In the genomic region with DNA sequence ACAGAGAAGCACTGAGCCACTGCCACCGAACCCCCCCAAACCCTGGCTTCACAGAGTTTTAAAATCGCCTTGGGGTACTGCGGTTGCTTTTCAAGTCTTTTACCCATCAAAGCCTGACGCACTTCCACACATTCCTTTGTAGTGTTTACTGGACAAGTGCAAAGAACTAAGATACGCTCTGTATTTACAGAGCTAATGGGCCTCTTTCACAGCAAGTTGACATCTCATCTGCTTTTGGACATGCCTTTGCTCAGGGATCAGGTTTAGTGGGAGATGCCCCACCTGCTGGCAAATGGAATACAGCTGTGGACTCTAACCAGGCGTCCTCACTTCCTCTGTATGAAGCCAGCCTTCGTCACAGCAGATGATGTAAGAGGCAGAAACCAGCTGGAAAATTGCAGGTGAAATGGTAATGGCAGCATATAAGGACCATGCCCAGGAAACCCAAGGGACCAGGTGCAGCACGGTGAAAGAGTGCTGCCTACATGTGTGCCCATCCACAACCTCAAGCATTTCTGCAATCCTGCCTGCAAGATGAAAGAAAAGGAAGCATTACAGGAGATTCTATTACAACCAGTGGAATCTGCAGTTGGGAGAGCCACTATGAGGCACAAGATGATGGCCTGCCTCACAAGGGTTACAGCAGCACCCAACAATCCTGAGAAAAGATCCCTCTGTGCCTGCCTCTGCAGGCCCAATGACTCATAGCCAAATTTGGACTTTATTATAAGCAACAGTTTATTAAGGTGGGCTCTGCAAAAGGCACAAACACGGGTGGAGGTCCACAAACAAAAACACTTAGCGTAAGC, we compare ENCODE assay signal across 1 cellular context.
A peak's percentile ranks its signal among the peaks of the same experiment; 100 is the strongest.
TF ChIP-seq lines count a peak whose summit lies in the region.

No MANE protein-coding gene starts in this region.

TF ChIP-seq in HepG2, 621 proteins besides CTCF, POLR2A, EP300 and RAD21 (continued from another document and continues in another):
- TF ChIP-seq, protein P1, sequence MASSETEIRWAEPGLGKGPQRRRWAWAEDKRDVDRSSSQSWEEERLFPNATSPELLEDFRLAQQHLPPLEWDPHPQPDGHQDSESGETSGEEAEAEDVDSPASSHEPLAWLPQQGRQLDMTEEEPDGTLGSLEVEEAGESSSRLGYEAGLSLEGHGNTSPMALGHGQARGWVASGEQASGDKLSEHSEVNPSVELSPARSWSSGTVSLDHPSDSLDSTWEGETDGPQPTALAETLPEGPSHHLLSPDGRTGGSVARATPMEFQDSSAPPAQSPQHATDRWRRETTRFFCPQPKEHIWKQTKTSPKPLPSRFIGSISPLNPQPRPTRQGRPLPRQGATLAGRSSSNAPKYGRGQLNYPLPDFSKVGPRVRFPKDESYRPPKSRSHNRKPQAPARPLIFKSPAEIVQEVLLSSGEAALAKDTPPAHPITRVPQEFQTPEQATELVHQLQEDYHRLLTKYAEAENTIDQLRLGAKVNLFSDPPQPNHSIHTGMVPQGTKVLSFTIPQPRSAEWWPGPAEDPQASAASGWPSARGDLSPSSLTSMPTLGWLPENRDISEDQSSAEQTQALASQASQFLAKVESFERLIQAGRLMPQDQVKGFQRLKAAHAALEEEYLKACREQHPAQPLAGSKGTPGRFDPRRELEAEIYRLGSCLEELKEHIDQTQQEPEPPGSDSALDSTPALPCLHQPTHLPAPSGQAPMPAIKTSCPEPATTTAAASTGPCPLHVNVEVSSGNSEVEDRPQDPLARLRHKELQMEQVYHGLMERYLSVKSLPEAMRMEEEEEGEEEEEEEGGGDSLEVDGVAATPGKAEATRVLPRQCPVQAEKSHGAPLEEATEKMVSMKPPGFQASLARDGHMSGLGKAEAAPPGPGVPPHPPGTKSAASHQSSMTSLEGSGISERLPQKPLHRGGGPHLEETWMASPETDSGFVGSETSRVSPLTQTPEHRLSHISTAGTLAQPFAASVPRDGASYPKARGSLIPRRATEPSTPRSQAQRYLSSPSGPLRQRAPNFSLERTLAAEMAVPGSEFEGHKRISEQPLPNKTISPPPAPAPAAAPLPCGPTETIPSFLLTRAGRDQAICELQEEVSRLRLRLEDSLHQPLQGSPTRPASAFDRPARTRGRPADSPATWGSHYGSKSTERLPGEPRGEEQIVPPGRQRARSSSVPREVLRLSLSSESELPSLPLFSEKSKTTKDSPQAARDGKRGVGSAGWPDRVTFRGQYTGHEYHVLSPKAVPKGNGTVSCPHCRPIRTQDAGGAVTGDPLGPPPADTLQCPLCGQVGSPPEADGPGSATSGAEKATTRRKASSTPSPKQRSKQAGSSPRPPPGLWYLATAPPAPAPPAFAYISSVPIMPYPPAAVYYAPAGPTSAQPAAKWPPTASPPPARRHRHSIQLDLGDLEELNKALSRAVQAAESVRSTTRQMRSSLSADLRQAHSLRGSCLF (CRISPR knock-in tag; IDR thresholded peaks at IDR 0.05; ENCODE audit: borderline replicate concordance) = no peak
- TF ChIP-seq STAG1 (CRISPR knock-in tag; IDR thresholded peaks at IDR 0.05) (peak; percentile 54; the same call in 1 of the 2 replicates), MAFK (conservative IDR thresholded peaks at IDR 0.05 in 1 of 2, IDR thresholded peaks at IDR 0.05 in 1 of 2; ENCODE audit: low read length in 2 of 2) (no peak), TBP (CRISPR knock-in tag; IDR thresholded peaks at IDR 0.05) (no peak), KLF12 (CRISPR knock-in tag; IDR thresholded peaks at IDR 0.05; ENCODE audit: borderline replicate concordance) (peak; percentile 64; the same call in 1 of the 2 replicates), ZBTB7B (CRISPR knock-in tag; IDR thresholded peaks at IDR 0.05) (no peak), ZMYM2 (CRISPR knock-in tag; IDR thresholded peaks at IDR 0.05) (no peak), SUZ12 (IDR thresholded peaks at IDR 0.05; ENCODE audit: low read depth, low read length) (no peak), ZNF501 (CRISPR knock-in tag; IDR thresholded peaks at IDR 0.05) (no peak), ZNF75D (CRISPR knock-in tag; IDR thresholded peaks at IDR 0.05; ENCODE audit: borderline replicate concordance) (no peak), U2AF1 (optimal IDR thresholded peaks at IDR 0.05; ENCODE audit: low read depth, low read length) (no peak), ZBTB2 (CRISPR knock-in tag; IDR thresholded peaks at IDR 0.05; ENCODE audit: low read depth) (no peak), MAX (IDR thresholded peaks at IDR 0.05) (peak; percentile 78), ZSCAN29 (CRISPR knock-in tag; conservative IDR thresholded peaks at IDR 0.05) (peak; percentile 65; the same call in 1 of the 2 replicates), FLYWCH1 (CRISPR knock-in tag; IDR thresholded peaks at IDR 0.05) (no peak), RELA (CRISPR knock-in tag; IDR thresholded peaks at IDR 0.05) (no peak), SOX5 (CRISPR knock-in tag; IDR thresholded peaks at IDR 0.05; ENCODE audit: borderline replicate concordance) (peak; percentile 92), ZNF567 (CRISPR knock-in tag; IDR thresholded peaks at IDR 0.05; ENCODE audit: borderline replicate concordance) (peak; percentile 63; the same call in 1 of the 2 replicates), GABPA (IDR thresholded peaks at IDR 0.05; ENCODE audit: low read depth, low read length) (no peak), GABPA (CRISPR knock-in tag; IDR thresholded peaks at IDR 0.05; ENCODE audit: low read depth) (peak; percentile 69), HDAC1 (CRISPR knock-in tag; IDR thresholded peaks at IDR 0.05) (peak; percentile 68), ZNF557 (CRISPR knock-in tag; IDR thresholded peaks at IDR 0.05) (peak; percentile 77; the same call in 1 of the 2 replicates), PHF8 (CRISPR knock-in tag; IDR thresholded peaks at IDR 0.05) (no peak; the same call in 1 of the 2 replicates), HDAC6 (IDR thresholded peaks at IDR 0.05; ENCODE audit: low read depth, low read length) (no peak), CENPX (CRISPR knock-in tag; IDR thresholded peaks at IDR 0.05) (no peak), ZNF644 (CRISPR knock-in tag; IDR thresholded peaks at IDR 0.05; ENCODE audit: low read depth) (peak; percentile 78; the same call in 1 of the 2 replicates), ZNF564 (CRISPR knock-in tag; IDR thresholded peaks at IDR 0.05) (peak; percentile 64; the same call in 1 of the 2 replicates), HOXA3 (CRISPR knock-in tag; IDR thresholded peaks at IDR 0.05) (peak; percentile 96), ZFAT (CRISPR knock-in tag; conservative IDR thresholded peaks at IDR 0.05) (no peak), ZKSCAN8 (CRISPR knock-in tag; IDR thresholded peaks at IDR 0.05; ENCODE audit: borderline replicate concordance) (no peak; the same call in 1 of the 2 replicates), NBN (conservative IDR thresholded peaks at IDR 0.05) (no peak), ZNF484 (CRISPR knock-in tag; IDR thresholded peaks at IDR 0.05; ENCODE audit: borderline replicate concordance, low read depth) (no peak), HOXA7 (CRISPR knock-in tag; IDR thresholded peaks at IDR 0.05) (no peak), PHB2 (IDR thresholded peaks at IDR 0.05; ENCODE audit: partially characterized antibody) (no peak), HMGA1 (CRISPR knock-in tag; conservative IDR thresholded peaks at IDR 0.05) (no peak), AKAP8 (CRISPR knock-in tag; IDR thresholded peaks at IDR 0.05) (peak; percentile 34; the same call in 1 of the 2 replicates), RAD51 (IDR thresholded peaks at IDR 0.05; ENCODE audit: borderline replicate concordance) (no peak), AGO2 (optimal IDR thresholded peaks at IDR 0.05; ENCODE audit: low read depth, low read length) (no peak), HMG20A (CRISPR knock-in tag; IDR thresholded peaks at IDR 0.05; ENCODE audit: borderline replicate concordance) (peak; percentile 69; the same call in 1 of the 2 replicates), THAP8 (CRISPR knock-in tag; IDR thresholded peaks at IDR 0.05; ENCODE audit: borderline replicate concordance) (no peak), ZNF556 (CRISPR knock-in tag; IDR thresholded peaks at IDR 0.05; ENCODE audit: borderline replicate concordance) (no peak; the same call in 1 of the 2 replicates), ZFP82 (CRISPR knock-in tag; IDR thresholded peaks at IDR 0.05; ENCODE audit: borderline replicate concordance) (no peak), ZNF33B (CRISPR knock-in tag; IDR thresholded peaks at IDR 0.05) (no peak), CBX5 (CRISPR knock-in tag; IDR thresholded peaks at IDR 0.05; ENCODE audit: borderline replicate concordance) (no peak), DPF2 (CRISPR knock-in tag; IDR thresholded peaks at IDR 0.05; ENCODE audit: borderline replicate concordance, low read depth) (peak; percentile 74), GATAD2A (CRISPR knock-in tag; IDR thresholded peaks at IDR 0.05) (peak; percentile 94), PAF1 (CRISPR knock-in tag; IDR thresholded peaks at IDR 0.05) (no peak)
- TF ChIP-seq, protein P2, sequence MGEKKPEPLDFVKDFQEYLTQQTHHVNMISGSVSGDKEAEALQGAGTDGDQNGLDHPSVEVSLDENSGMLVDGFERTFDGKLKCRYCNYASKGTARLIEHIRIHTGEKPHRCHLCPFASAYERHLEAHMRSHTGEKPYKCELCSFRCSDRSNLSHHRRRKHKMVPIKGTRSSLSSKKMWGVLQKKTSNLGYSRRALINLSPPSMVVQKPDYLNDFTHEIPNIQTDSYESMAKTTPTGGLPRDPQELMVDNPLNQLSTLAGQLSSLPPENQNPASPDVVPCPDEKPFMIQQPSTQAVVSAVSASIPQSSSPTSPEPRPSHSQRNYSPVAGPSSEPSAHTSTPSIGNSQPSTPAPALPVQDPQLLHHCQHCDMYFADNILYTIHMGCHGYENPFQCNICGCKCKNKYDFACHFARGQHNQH (CRISPR knock-in tag; IDR thresholded peaks at IDR 0.05) = no peak; the same call in none of the 2 replicates
- TF ChIP-seq, protein P3, sequence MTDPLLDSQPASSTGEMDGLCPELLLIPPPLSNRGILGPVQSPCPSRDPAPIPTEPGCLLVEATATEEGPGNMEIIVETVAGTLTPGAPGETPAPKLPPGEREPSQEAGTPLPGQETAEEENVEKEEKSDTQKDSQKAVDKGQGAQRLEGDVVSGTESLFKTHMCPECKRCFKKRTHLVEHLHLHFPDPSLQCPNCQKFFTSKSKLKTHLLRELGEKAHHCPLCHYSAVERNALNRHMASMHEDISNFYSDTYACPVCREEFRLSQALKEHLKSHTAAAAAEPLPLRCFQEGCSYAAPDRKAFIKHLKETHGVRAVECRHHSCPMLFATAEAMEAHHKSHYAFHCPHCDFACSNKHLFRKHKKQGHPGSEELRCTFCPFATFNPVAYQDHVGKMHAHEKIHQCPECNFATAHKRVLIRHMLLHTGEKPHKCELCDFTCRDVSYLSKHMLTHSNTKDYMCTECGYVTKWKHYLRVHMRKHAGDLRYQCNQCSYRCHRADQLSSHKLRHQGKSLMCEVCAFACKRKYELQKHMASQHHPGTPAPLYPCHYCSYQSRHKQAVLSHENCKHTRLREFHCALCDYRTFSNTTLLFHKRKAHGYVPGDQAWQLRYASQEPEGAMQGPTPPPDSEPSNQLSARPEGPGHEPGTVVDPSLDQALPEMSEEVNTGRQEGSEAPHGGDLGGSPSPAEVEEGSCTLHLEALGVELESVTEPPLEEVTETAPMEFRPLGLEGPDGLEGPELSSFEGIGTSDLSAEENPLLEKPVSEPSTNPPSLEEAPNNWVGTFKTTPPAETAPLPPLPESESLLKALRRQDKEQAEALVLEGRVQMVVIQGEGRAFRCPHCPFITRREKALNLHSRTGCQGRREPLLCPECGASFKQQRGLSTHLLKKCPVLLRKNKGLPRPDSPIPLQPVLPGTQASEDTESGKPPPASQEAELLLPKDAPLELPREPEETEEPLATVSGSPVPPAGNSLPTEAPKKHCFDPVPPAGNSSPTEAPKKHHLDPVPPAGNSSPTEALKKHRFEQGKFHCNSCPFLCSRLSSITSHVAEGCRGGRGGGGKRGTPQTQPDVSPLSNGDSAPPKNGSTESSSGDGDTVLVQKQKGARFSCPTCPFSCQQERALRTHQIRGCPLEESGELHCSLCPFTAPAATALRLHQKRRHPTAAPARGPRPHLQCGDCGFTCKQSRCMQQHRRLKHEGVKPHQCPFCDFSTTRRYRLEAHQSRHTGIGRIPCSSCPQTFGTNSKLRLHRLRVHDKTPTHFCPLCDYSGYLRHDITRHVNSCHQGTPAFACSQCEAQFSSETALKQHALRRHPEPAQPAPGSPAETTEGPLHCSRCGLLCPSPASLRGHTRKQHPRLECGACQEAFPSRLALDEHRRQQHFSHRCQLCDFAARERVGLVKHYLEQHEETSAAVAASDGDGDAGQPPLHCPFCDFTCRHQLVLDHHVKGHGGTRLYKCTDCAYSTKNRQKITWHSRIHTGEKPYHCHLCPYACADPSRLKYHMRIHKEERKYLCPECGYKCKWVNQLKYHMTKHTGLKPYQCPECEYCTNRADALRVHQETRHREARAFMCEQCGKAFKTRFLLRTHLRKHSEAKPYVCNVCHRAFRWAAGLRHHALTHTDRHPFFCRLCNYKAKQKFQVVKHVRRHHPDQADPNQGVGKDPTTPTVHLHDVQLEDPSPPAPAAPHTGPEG (CRISPR knock-in tag; IDR thresholded peaks at IDR 0.05) = peak; percentile 79
- TF ChIP-seq, protein P4, sequence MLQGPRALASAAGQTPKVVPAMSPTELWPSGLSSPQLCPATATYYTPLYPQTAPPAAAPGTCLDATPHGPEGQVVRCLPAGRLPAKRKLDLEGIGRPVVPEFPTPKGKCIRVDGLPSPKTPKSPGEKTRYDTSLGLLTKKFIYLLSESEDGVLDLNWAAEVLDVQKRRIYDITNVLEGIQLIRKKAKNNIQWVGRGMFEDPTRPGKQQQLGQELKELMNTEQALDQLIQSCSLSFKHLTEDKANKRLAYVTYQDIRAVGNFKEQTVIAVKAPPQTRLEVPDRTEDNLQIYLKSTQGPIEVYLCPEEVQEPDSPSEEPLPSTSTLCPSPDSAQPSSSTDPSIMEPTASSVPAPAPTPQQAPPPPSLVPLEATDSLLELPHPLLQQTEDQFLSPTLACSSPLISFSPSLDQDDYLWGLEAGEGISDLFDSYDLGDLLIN (CRISPR knock-in tag; IDR thresholded peaks at IDR 0.05; ENCODE audit: borderline replicate concordance) = no peak
- TF ChIP-seq, protein P5, sequence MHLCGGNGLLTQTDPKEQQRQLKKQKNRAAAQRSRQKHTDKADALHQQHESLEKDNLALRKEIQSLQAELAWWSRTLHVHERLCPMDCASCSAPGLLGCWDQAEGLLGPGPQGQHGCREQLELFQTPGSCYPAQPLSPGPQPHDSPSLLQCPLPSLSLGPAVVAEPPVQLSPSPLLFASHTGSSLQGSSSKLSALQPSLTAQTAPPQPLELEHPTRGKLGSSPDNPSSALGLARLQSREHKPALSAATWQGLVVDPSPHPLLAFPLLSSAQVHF (CRISPR knock-in tag; IDR thresholded peaks at IDR 0.05) = no peak
